ENCODE assay signal across 15 cellular contexts in genomic region chr7:30613366-30614325, GRCh38. TPM values are rescaled to one million over a fixed set of nuclear protein-coding genes. Genes with fewer than 3 reads are reported as not detected.
DNase-seq lines count a peak whose midpoint lies in the region; ATAC-seq, FAIRE-seq and TF ChIP-seq lines count a peak whose summit lies in the region.
"Had no signal": no experiment of that assay in that cellular context is flagged by ENCODE, and none has a peak within 500 bp of the region (broad histone marks: within the 10 kb centered on the region; RNA-seq: fewer than 3 reads in every experiment).

No MANE protein-coding gene starts in this region.

- no peaks in the 10 kb centered on the region for H3K9me2 ChIP-seq in PC-3 (replicated peaks; ENCODE audit: low read length)

- ATAC-seq in PC-3 (peak; percentile 31), HG03135 (IDR thresholded peaks at IDR 0.05; ENCODE audit: unreplicated experiment) (no peak)
- ATAC-seq: left colon had no signal

- no peak overlapping the region for H3K4me3 Mint-ChIP-seq in T-helper 1 cell treated with Interleukin-12 subunit alpha and Interleukin-12 subunit beta and Interleukin-4 antibody, amounts not matched to agents 30 μg/mL and 1 μg/mL, for 36 hours
- H3K4me3 Mint-ChIP-seq in neural crest cell, result no peak overlapping the region
- H3K4me3 Mint-ChIP-seq: neural progenitor cell had no signal

- no peaks in the 10 kb centered on the region for H3F3A ChIP-seq in PC-3 (ENCODE audit: low read length, unreplicated experiment)

- no peak for FAIRE-seq in bronchial epithelial cell (lab: Jason Lieb, UNC)

- no peak for TF ChIP-seq CTCF in PC-3 (conservative IDR thresholded peaks at IDR 0.05; ENCODE audit: low read depth, low read length)
- no peak for TF ChIP-seq CTCF in bronchial epithelial cell (IDR thresholded peaks at IDR 0.05; ENCODE audit: insufficient read depth, low read length, severe bottlenecking)
- no peak for TF ChIP-seq CTCF in neural crest cell (conservative IDR thresholded peaks at IDR 0.05)

- peaks cover 32% of the 10 kb centered on the region for H3K4me1 Mint-ChIP-seq in T-helper 1 cell treated with Interleukin-12 subunit alpha and Interleukin-12 subunit beta and Interleukin-4 antibody, amounts not matched to agents 30 μg/mL and 1 μg/mL, for 36 hours (ENCODE audit: low read depth)
- H3K4me1 Mint-ChIP-seq in neural crest cell, result no peaks in the 10 kb centered on the region
- H3K4me1 Mint-ChIP-seq: neural progenitor cell had no signal

- H3K9ac ChIP-seq in PC-3 (ENCODE audit: low read length), result no peak overlapping the region
- H3K9ac ChIP-seq: neural progenitor cell had no signal

- H4K20me1 ChIP-seq in PC-3 (ENCODE audit: low read length), result no peaks in the 10 kb centered on the region

- no TSS peak for BruUV-seq in PC-3 (replicated peaks; lab: Mats Ljungman, UMichigan)

- POLR2A ChIA-PET in PC-3 (lab: Charles Lee; ENCODE audit: unreplicated experiment), result no interaction called here

- H3K27me3 ChIP-seq in PC-3 (ENCODE audit: low read length) (no peaks in the 10 kb centered on the region), bronchial epithelial cell (ENCODE audit: control insufficient read depth, insufficient read depth, low read length) (no peaks in the 10 kb centered on the region)
- H3K27me3 ChIP-seq: neural progenitor cell, tibial artery had no signal

- no peaks in the 10 kb centered on the region for H3K9me3 ChIP-seq in PC-3 (ENCODE audit: low read length)
- H3K9me3 ChIP-seq: tibial artery had no signal

- CTCF ChIA-PET in PC-3 (lab: Charles Lee), result interaction anchor here (0.5 kb wide), 1 partner anchor 254 kb away, joined by 9 read pairs; no protein-coding TSS in a partner anchor

- H3K4me1 ChIP-seq in PC-3 (ENCODE audit: insufficient read depth, low read length), result no peaks in the 10 kb centered on the region
- H3K4me1 ChIP-seq: neural progenitor cell, tibial artery had no signal

- peak overlapping the region; percentile 55 for H3K27ac Mint-ChIP-seq in T-helper 1 cell treated with Interleukin-12 subunit alpha and Interleukin-12 subunit beta and Interleukin-4 antibody, amounts not matched to agents 30 μg/mL and 1 μg/mL, for 36 hours
- peak overlapping the region; percentile 29 for H3K27ac Mint-ChIP-seq in neural crest cell (ENCODE audit: unreplicated experiment)
- H3K27ac Mint-ChIP-seq: neural progenitor cell had no signal

- no peaks in the 10 kb centered on the region for H3K9me3 Mint-ChIP-seq in T-helper 1 cell treated with Interleukin-12 subunit alpha and Interleukin-12 subunit beta and Interleukin-4 antibody, amounts not matched to agents 30 μg/mL and 1 μg/mL, for 36 hours
- H3K9me3 Mint-ChIP-seq in neural crest cell, result no peaks in the 10 kb centered on the region
- H3K9me3 Mint-ChIP-seq: neural progenitor cell had no signal

- H3K36me3 ChIP-seq in PC-3 (ENCODE audit: low read depth, low read length) (peaks cover 72% of the 10 kb centered on the region), bronchial epithelial cell (ENCODE audit: control insufficient read depth, insufficient read depth, low read length) (peaks cover 42% of the 10 kb centered on the region)

- H3K27me3 Mint-ChIP-seq in T-helper 1 cell treated with Interleukin-12 subunit alpha and Interleukin-12 subunit beta and Interleukin-4 antibody, amounts not matched to agents 30 μg/mL and 1 μg/mL, for 36 hours (ENCODE audit: low read depth), result no peaks in the 10 kb centered on the region
- H3K27me3 Mint-ChIP-seq in neural crest cell (ENCODE audit: low read depth), result no peaks in the 10 kb centered on the region

- H3K4me3 ChIP-seq in PC-3 (ENCODE audit: low read length) (no peak overlapping the region), bronchial epithelial cell (ENCODE audit: low read depth, low read length) (no peak overlapping the region)
- H3K4me3 ChIP-seq: neural progenitor cell, skin epidermis, tibial artery had no signal

- no peak overlapping the region for H3K4me2 ChIP-seq in PC-3 (ENCODE audit: low read length)
- H3K4me2 ChIP-seq: neural progenitor cell had no signal

- DNase-seq in T-helper 1 cell, result no peak
- no peak for DNase-seq in PC-3
- DNase-seq in bronchial epithelial cell (ENCODE audit: low read depth), result peak; percentile 19
- no peak for DNase-seq in neural crest cell (ENCODE audit: low read depth, low spot score)
- no peak for DNase-seq in DMS153 (lab: John Stamatoyannopoulos, UW)
- DNase-seq in NCI-H2196 (lab: John Stamatoyannopoulos, UW; ENCODE audit: unreplicated experiment), result no peak
- DNase-seq: effector CD4-positive, alpha-beta T cell; left colon; NCI-H345; tibial artery had no signal

- H2AFZ ChIP-seq in PC-3 (ENCODE audit: low read length), result no peak overlapping the region
- H2AFZ ChIP-seq: neural progenitor cell had no signal

- no peak overlapping the region for H3K27ac ChIP-seq in PC-3 (ENCODE audit: low read length)
- H3K27ac ChIP-seq: 22Rv1, neural progenitor cell, tibial artery had no signal

- intact Hi-C loops in PC-3 (cut with micrococcal nuclease), result no loop called here

- no peaks in the 10 kb centered on the region for H3K79me2 ChIP-seq in PC-3 (ENCODE audit: low read length)

- H3K36me3 Mint-ChIP-seq in T-helper 1 cell treated with Interleukin-12 subunit alpha and Interleukin-12 subunit beta and Interleukin-4 antibody, amounts not matched to agents 30 μg/mL and 1 μg/mL, for 36 hours (ENCODE audit: low read depth), result peaks cover 62% of the 10 kb centered on the region
- peaks cover 29% of the 10 kb centered on the region for H3K36me3 Mint-ChIP-seq in neural crest cell (ENCODE audit: low read depth)

RNA-seq across cellular contexts. Expression of gene GARS1, which starts 19.0 kb away (rescaled TPM):
- total RNA-seq in PC-3 (2014; rRNA removed), result 95.4 and 106 TPM in 2 replicates
- 367 and 431 TPM in 2 replicates for total RNA-seq in bronchial epithelial cell
- total RNA-seq in neural crest cell, result 151 and 152 TPM in 2 replicates
